In genomic region chr7:102872460-102872859, GRCh38 we compare ENCODE assay signal across 16 cellular contexts. TPM values are rescaled to one million over a fixed set of nuclear protein-coding genes. Genes with fewer than 3 reads are reported as not detected.
DNase-seq lines count a peak whose midpoint lies in the region; ATAC-seq, FAIRE-seq and TF ChIP-seq lines count a peak whose summit lies in the region.
"Had no signal": no experiment of that assay in that cellular context is flagged by ENCODE, and none has a peak within 500 bp of the region (broad histone marks: within the 10 kb centered on the region; RNA-seq: fewer than 3 reads in every experiment).

No MANE protein-coding gene starts in this region.

- H3K27ac ChIP-seq in PC-3 (ENCODE audit: low read length): peak overlapping the region; percentile 92
- no peak overlapping the region for H3K27ac ChIP-seq in ovary
- H3K27ac ChIP-seq: cardiac muscle cell, gastroesophageal sphincter, parathyroid adenoma, WERI-Rb-1 had no signal

- H3F3A ChIP-seq in PC-3 (ENCODE audit: low read length, unreplicated experiment): peaks cover 10% of the 10 kb centered on the region

- FAIRE-seq in HTR-8/SVneo (lab: Jason Lieb, UNC): no peak
- FAIRE-seq: GM12891 had no signal

- peak overlapping the region; percentile 62 for H3K4me2 ChIP-seq in PC-3 (ENCODE audit: low read length)

- BruUV-seq in PC-3 (replicated peaks; lab: Mats Ljungman, UMichigan): no TSS peak

- H3K4me1 ChIP-seq in PC-3 (ENCODE audit: insufficient read depth, low read length) (peaks cover 52% of the 10 kb centered on the region), ovary (ENCODE audit: insufficient read depth) (no peaks in the 10 kb centered on the region)
- H3K4me1 ChIP-seq: parathyroid adenoma had no signal

- H3K9ac ChIP-seq in PC-3 (ENCODE audit: low read length): peak overlapping the region; percentile 61; the same call in 1 of the 2 replicates
- H3K9ac ChIP-seq: parathyroid adenoma had no signal

- TF ChIP-seq CTCF in PC-3 (conservative IDR thresholded peaks at IDR 0.05; ENCODE audit: low read depth, low read length) (no peak), ovary (IDR thresholded peaks at IDR 0.05) (no peak)

- H3K9me3 ChIP-seq in PC-3 (ENCODE audit: low read length) (no peaks in the 10 kb centered on the region), ovary (no peaks in the 10 kb centered on the region)
- H3K9me3 ChIP-seq: gastroesophageal sphincter had no signal

- H3K27me3 ChIP-seq in PC-3 (ENCODE audit: low read length): no peaks in the 10 kb centered on the region
- H3K27me3 ChIP-seq in ovary: no peaks in the 10 kb centered on the region
- H3K27me3 ChIP-seq: cardiac muscle cell, gastroesophageal sphincter had no signal

- CTCF ChIA-PET in PC-3 (lab: Charles Lee): interaction anchor here (0.6 kb wide), 1 partner anchor 44 kb away, joined by 8 read pairs; no protein-coding TSS in a partner anchor

- H3K4me3 ChIP-seq in PC-3 (ENCODE audit: low read length): no peak overlapping the region
- H3K4me3 ChIP-seq in ovary: no peak overlapping the region
- H3K4me3 ChIP-seq: cardiac muscle cell, gastroesophageal sphincter had no signal

- no peaks in the 10 kb centered on the region for H3K79me2 ChIP-seq in PC-3 (ENCODE audit: low read length)
- H3K79me2 ChIP-seq: parathyroid adenoma had no signal

- no peak for TF ChIP-seq EP300 in ovary (IDR thresholded peaks at IDR 0.05)

- no peaks in the 10 kb centered on the region for H3K36me3 ChIP-seq in PC-3 (ENCODE audit: low read depth, low read length)
- no peaks in the 10 kb centered on the region for H3K36me3 ChIP-seq in ovary
- H3K36me3 ChIP-seq: cardiac muscle cell, gastroesophageal sphincter, WERI-Rb-1 had no signal

- TF ChIP-seq POLR2A in ovary (IDR thresholded peaks at IDR 0.05): no peak

- ATAC-seq in PC-3: peak; percentile 26
- ATAC-seq in GM18873 (IDR thresholded peaks at IDR 0.05; ENCODE audit: low FRiP score, unreplicated experiment): no peak
- ATAC-seq: gastroesophageal sphincter had no signal

- peak; percentile 72 for DNase-seq in AG20443 (ENCODE audit: low spot score)
- DNase-seq in PC-3: peak; percentile 80
- DNase-seq in dermis blood vessel endothelial cell: peak; percentile 98
- DNase-seq in myocyte (ENCODE audit: low read depth): peak; percentile 68
- DNase-seq in ovary: no peak
- DNase-seq in NCI-H2107 (lab: John Stamatoyannopoulos, UW): no peak
- no peak for DNase-seq in HTR-8/SVneo (ENCODE audit: insufficient read length, low spot score)
- DNase-seq: activated T-cell treated with anti-CD3 and anti-CD28 coated beads, Interleukin-2, amount 50 U/mL, for 24 hours; COR-L47; Right ventricle myocardium superior; WERI-Rb-1 had no signal

- no peaks in the 10 kb centered on the region for H4K20me1 ChIP-seq in PC-3 (ENCODE audit: low read length)

- intact Hi-C loops in PC-3 (cut with micrococcal nuclease) (loop anchor here (5.0 to 10.0 kb wide), 2 partner anchors 35 to 108 kb away; no protein-coding TSS in a partner anchor), ovary (cut with DNase I) (no loop called here)

- 90 to 95% (median 90%) methylated on average over 2 of the region's 2 CpGs for WGBS in ovary, 3 donors

- no peaks in the 10 kb centered on the region for H3K9me2 ChIP-seq in PC-3 (replicated peaks; ENCODE audit: low read length)

- POLR2A ChIA-PET in PC-3 (lab: Charles Lee; ENCODE audit: unreplicated experiment): interaction anchor here (0.6 kb wide), 1 partner anchor 14 kb away, joined by 3 read pairs; no protein-coding TSS in a partner anchor

- 0 out of 2 replicates have a peak overlapping the region, but pooled peaks have one; percentile 1 for H2AFZ ChIP-seq in PC-3 (ENCODE audit: low read length)
- H2AFZ ChIP-seq: parathyroid adenoma had no signal

RNA-seq across cellular contexts. Expression of gene LRRC17, which starts 40.3 kb away (rescaled TPM):
- total RNA-seq in PC-3 (2014; rRNA removed) (0.11 TPM in 1 of 2 replicates, not detected in the other), dermis blood vessel endothelial cell (1.2 and 2.0 TPM in 2 replicates), myocyte (533 and 907 TPM in 2 replicates), ovary (100 to 1,000 TPM in 1 of 7 donors, 10 to 100 TPM in 6; 32.2 to 145 (median 60.4) TPM)
- 245 TPM for polyA plus RNA-seq in myocyte (2012)
- polyA plus RNA-seq in ovary: 100 to 1,000 TPM in 1 of 2 donors, 10 to 100 TPM in 1; 34.4 to 102 TPM

Comparison
In these comparisons a context has a peak if more than half of its experiments do, and no peak if none do; other contexts are left out.
1. DNase-seq: peak in AG20443 (single experiment), PC-3 (single experiment), dermis blood vessel endothelial cell (single experiment) and myocyte (single experiment); none in ovary (0 of 5), NCI-H2107 (single experiment) and HTR-8/SVneo (single experiment).
2. RNA of gene LRRC17, which starts 40.3 kb away (total RNA-seq): 533 to 907 TPM in myocyte and 32.2 to 145 TPM in ovary; 1.2 to 2.0 TPM in dermis blood vessel endothelial cell and 0.11 TPM in PC-3; every median in the first group is over 10 times any median in the second.